Comparison of ENCODE assay signal across 11 cellular contexts in the genomic region with DNA sequence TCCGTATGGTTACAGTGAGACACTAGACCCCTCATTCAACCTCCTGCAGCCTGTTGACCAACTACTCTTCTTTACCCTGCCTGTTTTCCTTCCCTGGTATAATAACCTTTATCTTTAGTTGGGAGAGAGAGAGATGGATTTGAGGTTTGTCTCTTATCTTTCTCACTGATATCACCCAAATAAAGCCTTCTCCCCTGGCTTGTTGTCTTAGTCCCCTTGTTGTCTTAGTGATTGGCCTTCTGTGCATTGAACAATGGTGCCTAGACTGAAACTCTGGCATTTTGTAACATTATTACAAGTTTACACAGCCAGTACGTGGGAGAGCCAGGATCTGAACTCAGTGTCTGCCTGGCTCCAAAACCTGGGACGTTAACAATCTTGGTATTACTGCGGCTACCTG.
"Had no signal": no experiment of that assay in that cellular context is flagged by ENCODE, and none has a peak within 500 bp of the region (broad histone marks: within the 10 kb centered on the region; RNA-seq: fewer than 3 reads in every experiment).

No MANE protein-coding gene starts in this region.

- H3K36me3 ChIP-seq: HAP-1 had no signal

- H3K4me1 ChIP-seq: HAP-1 had no signal

- H3K27ac Mint-ChIP-seq: GM23338, H9, HFFc6 had no signal

- H3K4me2 ChIP-seq: GM23338 had no signal

- FAIRE-seq: H1, H54 had no signal

- DNase-seq: GM23248, GOT3, H7, H9, HCEC 1CT, HFFc6 had no signal

- H3K4me3 ChIP-seq: GM23248, GM23338, HAP-1 had no signal

- ATAC-seq: GM23338, HCT116 had no signal

- H3K4me3 Mint-ChIP-seq: GM23338, H9, HFFc6 had no signal

- H3K27ac ChIP-seq: GM23248 had no signal

- H3K9ac ChIP-seq: GM23248 had no signal

- H3K4me1 Mint-ChIP-seq: GM23338 had no signal

- H2AFZ ChIP-seq: GM23248, GM23338 had no signal
